In the genomic region with DNA sequence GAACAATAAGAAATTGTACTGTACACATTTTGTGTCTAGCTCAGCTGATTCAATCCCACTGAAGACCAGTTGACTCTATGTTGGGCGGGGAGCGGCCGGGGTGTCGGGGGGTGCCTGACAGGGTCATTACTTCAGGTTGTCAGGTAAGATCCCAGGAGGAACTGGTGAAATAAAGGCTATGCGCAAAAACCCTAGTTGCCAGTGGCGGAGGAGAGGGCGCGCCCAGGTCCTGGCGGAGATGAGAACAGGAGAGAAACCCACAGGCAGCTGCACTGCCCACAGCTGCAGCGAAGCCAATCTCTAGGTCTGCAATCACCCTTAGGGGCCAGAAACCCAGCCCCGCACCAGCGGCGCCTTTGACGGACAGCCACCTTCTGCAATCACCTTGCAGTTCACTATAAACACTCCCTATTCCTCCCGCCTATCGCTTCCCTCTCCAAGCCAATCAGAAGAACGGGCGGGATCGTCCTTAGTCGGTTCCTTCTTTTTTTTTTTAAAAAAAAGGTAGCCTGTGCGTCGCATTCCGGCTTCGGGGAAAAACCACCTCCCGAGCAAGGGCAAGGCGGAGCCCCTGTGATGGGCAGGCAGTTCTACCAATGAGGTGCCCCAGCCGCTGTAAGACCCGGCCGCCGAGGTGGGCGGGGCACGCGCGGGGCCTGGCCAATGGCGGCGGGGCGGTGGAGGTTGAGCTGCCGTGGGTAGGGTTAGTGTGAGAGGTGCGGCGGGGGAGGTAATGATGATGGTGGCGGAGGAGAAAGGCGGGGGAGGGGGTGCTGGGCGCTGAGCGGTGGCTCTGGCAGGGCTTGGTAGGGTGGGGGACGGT, we compare ENCODE assay signal across 8 cellular contexts. TPM values are rescaled to one million over a fixed set of nuclear protein-coding genes. Genes with fewer than 3 reads are reported as not detected.
A peak's percentile ranks its signal among the peaks of the same experiment; 100 is the strongest.
DNase-seq lines count a peak whose midpoint lies in the region; ATAC-seq and TF ChIP-seq lines count a peak whose summit lies in the region.

A gene (plus strand): TSS at position 707 of the 823 bp plus-strand sequence. CDS start 1,479 bp downstream, outside the sequence.

- peak; percentile 99 for DNase-seq in DMS79 treated with DMSO at 0.1 percent for 48 hours (lab: John Stamatoyannopoulos, UW)
- DNase-seq in Karpas-422 = peak; percentile 100
- peak; percentile 99 for DNase-seq in RKO (ENCODE audit: low spot score)
- peak; percentile 97 for DNase-seq in activated T-helper 1 cell treated with Interleukin-2 at 50 U/mL for 16 hours (ENCODE audit: low read depth)
- DNase-seq in esophagus muscularis mucosa (ENCODE audit: extremely low spot score) = peak; percentile 100
- DNase-seq in stimulated activated CD8-positive, alpha-beta memory T cell treated with anti-CD3 and anti-CD28 coated beads, Interleukin-7, amount 100 ng/mL, for 4 hours (ENCODE audit: low read depth in 2 of 2) = peak; percentile 95 to 97

- WGBS in esophagus muscularis mucosa = under 1% methylated on average over 37 of the region's 45 CpGs

- H3K4me3 ChIP-seq in Karpas-422 (ENCODE audit: low read length) = peak within 1 kb of the TSS; percentile 86
- peak within 1 kb of the TSS; percentile 82 to 99 (median 93) for H3K4me3 ChIP-seq in esophagus muscularis mucosa
- peak within 1 kb of the TSS; percentile 80 to 87 for H3K4me3 ChIP-seq in muscle layer of duodenum (ENCODE audit: low read depth in 1 of 2, low read length in 2 of 2)

- TF ChIP-seq POLR2A in esophagus muscularis mucosa (IDR thresholded peaks at IDR 0.05; ENCODE audit: low read depth) = peak; percentile 37

- H3K9me2 ChIP-seq in Karpas-422 (replicated peaks; ENCODE audit: insufficient read depth, low read length) = no peaks in the 10 kb centered on the region

- ATAC-seq in GM21825 (IDR thresholded peaks at IDR 0.05; ENCODE audit: unreplicated experiment) = peak; percentile 95

- H3K4me2 ChIP-seq in Karpas-422 (ENCODE audit: low read depth, low read length, poor library complexity, severe bottlenecking) = peak within 1 kb of the TSS; percentile 92

- H3K79me2 ChIP-seq in Karpas-422 (ENCODE audit: low read length) = peaks cover 44% of the 10 kb centered on the region

- H3K4me1 ChIP-seq in Karpas-422 (ENCODE audit: low read length) (peaks cover 36% of the 10 kb centered on the region), esophagus muscularis mucosa (peaks cover 22 to 44% (median 41%) of the 10 kb centered on the region in 4 donors), muscle layer of duodenum (ENCODE audit: control insufficient read depth in 1 of 2, insufficient read depth in 2 of 2, low read length in 2 of 2) (peaks cover 8 to 21% of the 10 kb centered on the region in 2 donors)

- no peak for TF ChIP-seq CTCF in esophagus muscularis mucosa (IDR thresholded peaks at IDR 0.05)

- intact Hi-C loops in esophagus muscularis mucosa (cut with DNase I) = loop anchor here (5.0 kb wide), 4 partner anchors 43 to 198 kb away; a partner anchor contains a TSS

- peak within 1 kb of the TSS; percentile 96 for H2AFZ ChIP-seq in Karpas-422 (ENCODE audit: low read length)

- no peak within 1 kb of the TSS for H3K27ac ChIP-seq in Karpas-422 (ENCODE audit: low read length)
- H3K27ac ChIP-seq in esophagus muscularis mucosa (replicated peaks in 1 of 4) = peak within 1 kb of the TSS; percentile 95 to 98 (median 96)
- H3K27ac ChIP-seq in muscle layer of duodenum (ENCODE audit: low read length) = peak within 1 kb of the TSS; percentile 81

- H3K9ac ChIP-seq in Karpas-422 (ENCODE audit: low read length) = peak within 1 kb of the TSS; percentile 74

- H3K36me3 ChIP-seq in Karpas-422 (ENCODE audit: insufficient read depth, low read length) = peaks cover 28% of the 10 kb centered on the region
- H3K36me3 ChIP-seq in esophagus muscularis mucosa = no peaks in the 10 kb centered on the region
- no peaks in the 10 kb centered on the region for H3K36me3 ChIP-seq in muscle layer of duodenum (ENCODE audit: control insufficient read depth in 1 of 2, insufficient read depth in 2 of 2, low read length in 2 of 2)

- no peaks in the 10 kb centered on the region for H4K20me1 ChIP-seq in Karpas-422 (ENCODE audit: insufficient read depth, low read depth, low read length)

- H3K27me3 ChIP-seq in Karpas-422 (ENCODE audit: low read length) (no peaks in the 10 kb centered on the region), esophagus muscularis mucosa (no peaks in the 10 kb centered on the region), muscle layer of duodenum (ENCODE audit: low read depth, low read length) (no peaks in the 10 kb centered on the region)

- no peak for TF ChIP-seq EP300 in esophagus muscularis mucosa (IDR thresholded peaks at IDR 0.05)

- H3K9me3 ChIP-seq in Karpas-422 (ENCODE audit: low read length) (no peaks in the 10 kb centered on the region; the same call in 1 of the 2 replicates), esophagus muscularis mucosa (no peaks in the 10 kb centered on the region), muscle layer of duodenum (ENCODE audit: control insufficient read depth in 1 of 2, low read length in 2 of 2) (no peaks in the 10 kb centered on the region)

RNA-seq across cellular contexts. Expression of the gene that starts here (rescaled TPM):
- total RNA-seq in Karpas-422 (2014; rRNA removed; shearing (Covaris generic); ENCODE audit: low replicate concordance) = 32.2 and 48.7 TPM in 2 replicates
- total RNA-seq in esophagus muscularis mucosa = 100 to 1,000 TPM; 103 to 199 (median 151) TPM
